Comparison of ENCODE assay signal across 9 cellular contexts in the genomic region with DNA sequence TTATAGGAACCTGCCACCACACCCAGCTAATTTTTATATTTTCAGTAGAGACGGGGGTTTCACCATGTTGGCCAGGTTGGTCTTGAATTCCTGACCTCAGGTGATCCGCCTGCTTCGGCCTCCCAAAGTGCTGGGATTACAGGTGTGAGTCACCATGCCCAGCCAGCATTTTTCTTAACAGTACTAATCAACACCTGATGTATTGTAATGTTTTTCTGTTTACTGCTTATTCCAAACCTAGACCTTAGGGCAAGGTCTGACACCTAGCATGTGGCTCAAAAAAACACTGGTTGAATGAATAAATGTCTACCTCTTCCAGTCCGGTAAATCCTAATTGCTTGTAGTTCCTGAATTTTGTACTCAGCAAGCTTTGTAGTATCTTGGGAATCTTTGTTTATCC. TPM values are rescaled to one million over a fixed set of nuclear protein-coding genes. Genes with fewer than 3 reads are reported as not detected.
DNase-seq lines count a peak whose midpoint lies in the region; ATAC-seq, FAIRE-seq and TF ChIP-seq lines count a peak whose summit lies in the region.
"Not testable (repeated sequence)": the region's sequence is repeated elsewhere in the genome, so short reads cannot be mapped to it uniquely, and the experiment has no call there.
"Had no signal": no experiment of that assay in that cellular context is flagged by ENCODE, and none has a peak within 500 bp of the region (broad histone marks: within the 10 kb centered on the region; RNA-seq: fewer than 3 reads in every experiment).

No MANE protein-coding gene starts in this region.

- H3K36me3 ChIP-seq in CD4-positive, alpha-beta memory T cell (ENCODE audit: insufficient read depth, low read length): peaks cover 12% of the 10 kb centered on the region
- H3K36me3 ChIP-seq in bronchial epithelial cell (ENCODE audit: control insufficient read depth, insufficient read depth, low read length) (peaks cover 11% of the 10 kb centered on the region), spleen (peaks cover 0 to 29% (median 26%) of the 10 kb centered on the region in 6 donors)

- H3K4me3 Mint-ChIP-seq in CD4-positive, alpha-beta memory T cell: peak overlapping the region in 1 of 8 donors; percentile 27
- peak overlapping the region in 1 of 4 donors; percentile 5 for H3K4me3 Mint-ChIP-seq in IgD-negative memory B cell
- not testable (repeated sequence) for H3K4me3 Mint-ChIP-seq in T-helper 17 cell; activated naive CD4-positive, alpha-beta T cell treated with anti-CD3 and anti-CD28 coated beads, Interleukin-2, amount 10 ng/mL, durations not matched to agents 7 days and 5 days; progenitor cell of endocrine pancreas (ENCODE audit: low read depth)

- CTCF ChIA-PET in CD4-positive, alpha-beta memory T cell (lab: Charles Lee; ENCODE audit: partially characterized antibody); activated naive CD4-positive, alpha-beta T cell treated with anti-CD3 and anti-CD28 coated beads, Interleukin-2, amount 10 ng/mL, durations not matched to agents 7 days and 5 days (lab: Charles Lee): not testable (repeated sequence)

- DNase-seq in CD4-positive, alpha-beta memory T cell; T-helper 17 cell; activated naive CD4-positive, alpha-beta T cell treated with anti-CD3 and anti-CD28 coated beads, Interleukin-2, amount 10 ng/mL, durations not matched to agents 7 days and 5 days; progenitor cell of endocrine pancreas (ENCODE audit: low spot score, unreplicated experiment): not testable (repeated sequence)
- DNase-seq in bronchial epithelial cell (ENCODE audit: low read depth): peak; percentile 53
- DNase-seq in kidney tubule cell (ENCODE audit: low spot score): peak; percentile 18
- DNase-seq in spleen: peak; percentile 24

- not testable (repeated sequence) for ATAC-seq in T-helper 17 cell

- intact Hi-C loops in CD4-positive, alpha-beta memory T cell (cut with micrococcal nuclease): not testable (repeated sequence)
- intact Hi-C loops in spleen (cut with DNase I; ENCODE audit: low total_unique reads): loop anchor here (10.0 kb wide), 1 partner anchor 134 kb away; the partner anchor contains the start of gene SPRYD4

- H3K4me3 ChIP-seq in CD4-positive, alpha-beta memory T cell (ENCODE audit: low read length in 2 of 2); bronchial epithelial cell (ENCODE audit: low read depth, low read length); spleen: not testable (repeated sequence)

- TF ChIP-seq CTCF in bronchial epithelial cell (IDR thresholded peaks at IDR 0.05; ENCODE audit: insufficient read depth, low read length, severe bottlenecking); progenitor cell of endocrine pancreas (IDR thresholded peaks at IDR 0.05; ENCODE audit: unreplicated experiment); spleen (IDR thresholded peaks at IDR 0.05 in 8 of 11, conservative IDR thresholded peaks at IDR 0.05 in 3 of 11): not testable (repeated sequence)

- not testable (repeated sequence) for H3K27ac ChIP-seq in CD4-positive, alpha-beta memory T cell (ENCODE audit: low read depth, low read length); spleen

- not testable (repeated sequence) for FAIRE-seq in bronchial epithelial cell (lab: Jason Lieb, UNC)

- H3K27me3 ChIP-seq in CD4-positive, alpha-beta memory T cell (ENCODE audit: insufficient read depth, low read length); bronchial epithelial cell (ENCODE audit: control insufficient read depth, insufficient read depth, low read length); spleen (replicated peaks in 1 of 7): not testable (repeated sequence)

- H3K9me3 Mint-ChIP-seq in CD4-positive, alpha-beta memory T cell; IgD-negative memory B cell; activated naive CD4-positive, alpha-beta T cell treated with anti-CD3 and anti-CD28 coated beads, Interleukin-2, amount 10 ng/mL, durations not matched to agents 7 days and 5 days; progenitor cell of endocrine pancreas (ENCODE audit: low read depth): not testable (repeated sequence)

- H3K27ac Mint-ChIP-seq in CD4-positive, alpha-beta memory T cell: peak overlapping the region in 4 of 7 donors; percentile 1 to 70 (median 24)
- H3K27ac Mint-ChIP-seq in IgD-negative memory B cell: peak overlapping the region in 2 of 3 donors; percentile 35 to 100
- H3K27ac Mint-ChIP-seq in T-helper 17 cell: peak overlapping the region; percentile 100
- H3K27ac Mint-ChIP-seq in activated naive CD4-positive, alpha-beta T cell treated with anti-CD3 and anti-CD28 coated beads, Interleukin-2, amount 10 ng/mL, durations not matched to agents 7 days and 5 days: peak overlapping the region; percentile 13
- H3K27ac Mint-ChIP-seq in progenitor cell of endocrine pancreas: peak overlapping the region; percentile 13

- not testable (repeated sequence) for H3K9me3 ChIP-seq in CD4-positive, alpha-beta memory T cell (ENCODE audit: control insufficient read depth in 1 of 2, low read length in 2 of 2); T-helper 17 cell (ENCODE audit: control insufficient read depth, low read length, poor library complexity, severe bottlenecking); spleen

- peaks cover 20% of the 10 kb centered on the region for H3K4me1 ChIP-seq in CD4-positive, alpha-beta memory T cell (ENCODE audit: insufficient read depth, low read length)
- peaks cover 4 to 21% (median 18%) of the 10 kb centered on the region in 6 donors for H3K4me1 ChIP-seq in spleen

- H3K27me3 Mint-ChIP-seq in CD4-positive, alpha-beta memory T cell; IgD-negative memory B cell; T-helper 17 cell; activated naive CD4-positive, alpha-beta T cell treated with anti-CD3 and anti-CD28 coated beads, Interleukin-2, amount 10 ng/mL, durations not matched to agents 7 days and 5 days; progenitor cell of endocrine pancreas: not testable (repeated sequence)

- POLR2A ChIA-PET in CD4-positive, alpha-beta memory T cell (lab: Charles Lee; ENCODE audit: partially characterized antibody): interaction anchor here (0.6 to 1.3 kb wide), 2 partner anchors 15 to 402 kb away, joined by 3 read pairs; partner anchors contain the start of gene CNPY2

- peaks cover 23 to 38% of the 10 kb centered on the region in 2 donors for H3K36me3 Mint-ChIP-seq in CD4-positive, alpha-beta memory T cell
- H3K36me3 Mint-ChIP-seq in IgD-negative memory B cell; progenitor cell of endocrine pancreas (ENCODE audit: insufficient read depth): not testable (repeated sequence)
- H3K36me3 Mint-ChIP-seq in T-helper 17 cell (ENCODE audit: low read depth): peaks cover 16% of the 10 kb centered on the region
- peaks cover 22% of the 10 kb centered on the region for H3K36me3 Mint-ChIP-seq in activated naive CD4-positive, alpha-beta T cell treated with anti-CD3 and anti-CD28 coated beads, Interleukin-2, amount 10 ng/mL, durations not matched to agents 7 days and 5 days

- H3K4me1 Mint-ChIP-seq in CD4-positive, alpha-beta memory T cell: peaks cover 15 to 27% (median 20%) of the 10 kb centered on the region in 4 donors
- peaks cover 12 to 23% (median 23%) of the 10 kb centered on the region in 3 donors for H3K4me1 Mint-ChIP-seq in IgD-negative memory B cell
- peaks cover 30% of the 10 kb centered on the region for H3K4me1 Mint-ChIP-seq in T-helper 17 cell
- H3K4me1 Mint-ChIP-seq in activated naive CD4-positive, alpha-beta T cell treated with anti-CD3 and anti-CD28 coated beads, Interleukin-2, amount 10 ng/mL, durations not matched to agents 7 days and 5 days: peaks cover 25% of the 10 kb centered on the region
- H3K4me1 Mint-ChIP-seq in progenitor cell of endocrine pancreas (ENCODE audit: low read depth): peaks cover 11% of the 10 kb centered on the region

- WGBS in spleen, 5 donors: 89 to 100% (median 97%) methylated on average over 4 of the region's 4 CpGs

- not testable (repeated sequence) for TF ChIP-seq POLR2A in spleen (IDR thresholded peaks at IDR 0.05)

RNA-seq across cellular contexts. Expression of gene PAN2, which starts 2.9 kb away (rescaled TPM):
- total RNA-seq in CD4-positive, alpha-beta memory T cell: 100 to 1,000 TPM; 193 to 203 TPM
- polyA plus RNA-seq in CD4-positive, alpha-beta memory T cell: 10 to 100 TPM in 1 of 2 donors, 1 to 10 TPM in 1; 5.6 to 10.2 TPM
- polyA plus RNA-seq in IgD-negative memory B cell (5.5 TPM), spleen (10 to 100 TPM; 34.8 to 56.5 (median 54.4) TPM)
- total RNA-seq in T-helper 17 cell (100 to 1,000 TPM in 1 of 2 donors, 10 to 100 TPM in 1; 81.1 to 108 TPM), bronchial epithelial cell (20.5 and 30.7 TPM in 2 replicates), progenitor cell of endocrine pancreas (69.3 and 73.1 TPM in 2 replicates), spleen (100 to 1,000 TPM in 4 of 7 donors, 10 to 100 TPM in 3; 47.4 to 132 (median 100) TPM)

RNA-seq across cellular contexts. Expression of gene IL23A, which starts 7.7 kb away (rescaled TPM):
- 10 to 100 TPM; 34.1 to 34.4 TPM for total RNA-seq in CD4-positive, alpha-beta memory T cell
- polyA plus RNA-seq in CD4-positive, alpha-beta memory T cell: 10 to 100 TPM; 30.3 to 40.1 TPM
- 12.4 TPM for polyA plus RNA-seq in IgD-negative memory B cell
- 10 to 100 TPM; 44.9 to 49.8 TPM for total RNA-seq in T-helper 17 cell
- 0.13 TPM in 1 of 2 replicates, not detected in the other for total RNA-seq in bronchial epithelial cell
- 0.67 and 0.89 TPM in 2 replicates for total RNA-seq in progenitor cell of endocrine pancreas
- total RNA-seq in spleen: 1 to 10 TPM; 1.1 to 4.5 (median 2.0) TPM
- 1 to 10 TPM; 1.8 to 4.0 (median 3.6) TPM for polyA plus RNA-seq in spleen
- total RNA-seq: GM23248 had no signal

RNA-seq across cellular contexts. Expression of gene CNPY2, which starts 15.1 kb away (rescaled TPM):
- 10 to 100 TPM; 93.5 to 95.8 TPM for total RNA-seq in CD4-positive, alpha-beta memory T cell
- 100 to 1,000 TPM; 174 to 184 TPM for polyA plus RNA-seq in CD4-positive, alpha-beta memory T cell
- polyA plus RNA-seq in IgD-negative memory B cell: 160 TPM
- 10 to 100 TPM; 47.4 to 53.4 TPM for total RNA-seq in T-helper 17 cell
- total RNA-seq in bronchial epithelial cell: 59.9 and 91.1 TPM in 2 replicates
- 225 and 230 TPM in 2 replicates for total RNA-seq in progenitor cell of endocrine pancreas
- 10 to 100 TPM; 63.0 to 79.7 (median 71.9) TPM for total RNA-seq in spleen
- polyA plus RNA-seq in spleen: 10 to 100 TPM; 81.9 to 86.9 (median 86.7) TPM

RNA-seq across cellular contexts. Expression of gene STAT2, which starts 29.0 kb away (rescaled TPM):
- 100 to 1,000 TPM; 192 to 193 TPM for total RNA-seq in CD4-positive, alpha-beta memory T cell
- polyA plus RNA-seq in CD4-positive, alpha-beta memory T cell: 10 to 100 TPM; 74.4 to 80.6 TPM
- polyA plus RNA-seq in IgD-negative memory B cell (87.7 TPM), spleen (10 to 100 TPM; 41.5 to 89.7 (median 71.7) TPM)
- total RNA-seq in T-helper 17 cell (100 to 1,000 TPM; 116 to 145 TPM), bronchial epithelial cell (47.5 and 47.9 TPM in 2 replicates), progenitor cell of endocrine pancreas (158 and 163 TPM in 2 replicates), spleen (100 to 1,000 TPM; 219 to 262 (median 233) TPM)

RNA-seq across cellular contexts. Expression of gene CS, which starts 30.8 kb away (rescaled TPM):
- total RNA-seq in CD4-positive, alpha-beta memory T cell: 100 to 1,000 TPM; 134 to 136 TPM
- 10 to 100 TPM; 73.1 to 98.7 TPM for polyA plus RNA-seq in CD4-positive, alpha-beta memory T cell
- polyA plus RNA-seq in IgD-negative memory B cell: 79.3 TPM
- total RNA-seq in T-helper 17 cell: 100 to 1,000 TPM; 189 to 197 TPM
- total RNA-seq in bronchial epithelial cell: 64.8 and 89.4 TPM in 2 replicates
- total RNA-seq in progenitor cell of endocrine pancreas: 209 and 216 TPM in 2 replicates
- 100 to 1,000 TPM; 115 to 141 (median 132) TPM for total RNA-seq in spleen
- polyA plus RNA-seq in spleen: 10 to 100 TPM; 35.6 to 45.8 (median 36.6) TPM

Comparison
In these comparisons a context has a peak if more than half of its experiments do, and no peak if none do; other contexts are left out.
1. H3K27ac Mint-ChIP-seq: peak in every context shown above with its lines; median percentile 100 in T-helper 17 cell; 68 in IgD-negative memory B cell; 24 in CD4-positive, alpha-beta memory T cell; 13 in activated naive CD4-positive, alpha-beta T cell treated with anti-CD3 and anti-CD28 coated beads, Interleukin-2, amount 10 ng/mL, durations not matched to agents 7 days and 5 days; 13 in progenitor cell of endocrine pancreas.
2. RNA of gene IL23A, which starts 7.7 kb away (total RNA-seq): 44.9 to 49.8 TPM in T-helper 17 cell and 34.1 to 34.4 TPM in CD4-positive, alpha-beta memory T cell; 1.1 to 4.5 TPM in spleen, 0.67 to 0.89 TPM in progenitor cell of endocrine pancreas and 0.13 TPM in bronchial epithelial cell; every median in the first group is over 4 times any median in the second.